In genomic region chr22:37566903-37567798, GRCh38 we compare ENCODE assay signal across 8 cellular contexts. TPM values are rescaled to one million over a fixed set of nuclear protein-coding genes. Genes with fewer than 3 reads are reported as not detected.
A peak's percentile ranks its signal among the peaks of the same experiment; 100 is the strongest.
DNase-seq lines count a peak whose midpoint lies in the region; ATAC-seq lines count a peak whose summit lies in the region.

No MANE protein-coding gene starts in this region.

- intact Hi-C loops in left colon (cut with DNase I, micrococcal nuclease): no loop called here

- DNase-seq in COLO668 (lab: John Stamatoyannopoulos, UW; ENCODE audit: unreplicated experiment) (peak; percentile 84), NCI-H1694 (lab: John Stamatoyannopoulos, UW) (peak; percentile 46), left colon (peak; percentile 87 to 96)
- peak; percentile 98 for DNase-seq in activated CD4-positive, CD25-positive, alpha-beta regulatory T cell treated with anti-CD3 and anti-CD28 coated beads, Interleukin-2, amount 50 U/mL, for 72 hours
- DNase-seq in central memory CD4-positive, alpha-beta T cell: peak; percentile 86
- DNase-seq in stimulated activated CD4-positive, alpha-beta T cell treated with anti-CD3 and anti-CD28 coated beads, Interleukin-4, amount 100 ng/mL, for 24 hours: peak; percentile 90

- peak; percentile 67 for ATAC-seq in GM21529 (IDR thresholded peaks at IDR 0.05; ENCODE audit: unreplicated experiment)
- ATAC-seq in left colon: peak; percentile 47
- ATAC-seq in GM19452 (IDR thresholded peaks at IDR 0.05; ENCODE audit: unreplicated experiment): no peak

RNA-seq across cellular contexts. Expression of gene CDC42EP1, which starts 6.9 kb away (rescaled TPM):
- total RNA-seq in left colon: 10 to 100 TPM; 52.2 to 64.1 TPM

RNA-seq across cellular contexts. Expression of gene LGALS2, which starts 12.7 kb away (rescaled TPM):
- total RNA-seq in left colon: 10 to 100 TPM; 42.9 to 44.5 TPM

RNA-seq across cellular contexts. Expression of gene GGA1, which starts 41.5 kb away (rescaled TPM):
- 10 to 100 TPM; 56.9 to 73.3 TPM for total RNA-seq in left colon

RNA-seq across cellular contexts. Expression of gene CARD10, which starts 47.9 kb away (rescaled TPM):
- total RNA-seq in left colon: 10 to 100 TPM; 64.1 to 66.4 TPM

Comparison
In these comparisons a context has a peak if more than half of its experiments do, and no peak if none do; other contexts are left out.
1. DNase-seq: peak in every context shown above with its lines; median percentile 98 in activated CD4-positive, CD25-positive, alpha-beta regulatory T cell treated with anti-CD3 and anti-CD28 coated beads, Interleukin-2, amount 50 U/mL, for 72 hours; 92 in left colon; 90 in stimulated activated CD4-positive, alpha-beta T cell treated with anti-CD3 and anti-CD28 coated beads, Interleukin-4, amount 100 ng/mL, for 24 hours; 86 in central memory CD4-positive, alpha-beta T cell; 84 in COLO668; 46 in NCI-H1694.